In the genomic region with DNA sequence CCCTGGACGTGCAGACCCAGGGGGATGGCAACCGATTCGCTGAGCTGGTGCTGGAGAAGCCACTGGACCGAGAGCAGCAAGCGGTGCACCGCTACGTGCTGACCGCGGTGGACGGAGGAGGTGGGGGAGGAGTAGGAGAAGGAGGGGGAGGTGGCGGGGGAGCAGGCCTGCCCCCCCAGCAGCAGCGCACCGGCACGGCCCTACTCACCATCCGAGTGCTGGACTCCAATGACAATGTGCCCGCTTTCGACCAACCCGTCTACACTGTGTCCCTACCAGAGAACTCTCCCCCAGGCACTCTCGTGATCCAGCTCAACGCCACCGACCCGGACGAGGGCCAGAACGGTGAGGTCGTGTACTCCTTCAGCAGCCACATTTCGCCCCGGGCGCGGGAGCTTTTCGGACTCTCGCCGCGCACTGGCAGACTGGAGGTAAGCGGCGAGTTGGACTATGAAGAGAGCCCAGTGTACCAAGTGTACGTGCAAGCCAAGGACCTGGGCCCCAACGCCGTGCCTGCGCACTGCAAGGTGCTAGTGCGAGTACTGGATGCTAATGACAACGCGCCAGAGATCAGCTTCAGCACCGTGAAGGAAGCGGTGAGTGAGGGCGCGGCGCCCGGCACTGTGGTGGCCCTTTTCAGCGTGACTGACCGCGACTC, we compare ENCODE assay signal across 7 cellular contexts. TPM values are rescaled to one million over a fixed set of nuclear protein-coding genes. Genes with fewer than 3 reads are reported as not detected.
DNase-seq lines count a peak whose midpoint lies in the region; ATAC-seq and TF ChIP-seq lines count a peak whose summit lies in the region.

No MANE protein-coding gene starts in this region.

- DNase-seq in H4 (ENCODE audit: low spot score) (peak; percentile 19), WERI-Rb-1 (peak; percentile 49), hepatic stellate cell (ENCODE audit: low spot score) (peak; percentile 31), smooth muscle cell (lab: John Stamatoyannopoulos, UW; ENCODE audit: unreplicated experiment) (peak; percentile 37), NCI-H187 (lab: John Stamatoyannopoulos, UW) (no peak), HPDE6-E6E7 (ENCODE audit: extremely low spot score) (no peak)

- H3K27ac ChIP-seq in WERI-Rb-1 (no peak overlapping the region), smooth muscle cell (ENCODE audit: low read depth) (no peak overlapping the region)

- peak overlapping the region; percentile 5 for H3K9ac ChIP-seq in smooth muscle cell (ENCODE audit: low read depth)

- WGBS in smooth muscle cell (ENCODE audit: low lambda C conversion rate) = under 1% methylated on average over 48 of the region's 51 CpGs

- H3K4me2 ChIP-seq in smooth muscle cell = peak overlapping the region; percentile 98

- H3K79me2 ChIP-seq in smooth muscle cell (ENCODE audit: low read depth) = peaks cover 66% of the 10 kb centered on the region

- H3K4me3 ChIP-seq in WERI-Rb-1 (ENCODE audit: low read depth, low read length) = peak overlapping the region; percentile 66
- peak overlapping the region; percentile 86 for H3K4me3 ChIP-seq in smooth muscle cell

- peak overlapping the region; percentile 36 for H2AFZ ChIP-seq in smooth muscle cell (ENCODE audit: low read depth)

- H3K27me3 ChIP-seq in WERI-Rb-1 (ENCODE audit: insufficient read depth, low read depth, severe bottlenecking) = peaks cover 25% of the 10 kb centered on the region
- H3K27me3 ChIP-seq in smooth muscle cell (ENCODE audit: low read depth) = no peaks in the 10 kb centered on the region

- no peak for ATAC-seq in HG02571 (IDR thresholded peaks at IDR 0.05; ENCODE audit: unreplicated experiment)

- H3K4me1 ChIP-seq in smooth muscle cell (ENCODE audit: low read depth) = peaks cover 4% of the 10 kb centered on the region

- H4K20me1 ChIP-seq in smooth muscle cell (ENCODE audit: low read depth) = peaks cover 50% of the 10 kb centered on the region

- H3K36me3 ChIP-seq in WERI-Rb-1 (no peaks in the 10 kb centered on the region), smooth muscle cell (ENCODE audit: low read depth) (no peaks in the 10 kb centered on the region)

- no peak for TF ChIP-seq CTCF in WERI-Rb-1 (IDR thresholded peaks at IDR 0.05; ENCODE audit: low read depth, low read length)
- no peak for TF ChIP-seq CTCF in smooth muscle cell (IDR thresholded peaks at IDR 0.05; ENCODE audit: borderline replicate concordance, insufficient read depth, poor library complexity, severe bottlenecking)

- H3K9me3 ChIP-seq in WERI-Rb-1 (ENCODE audit: severe bottlenecking) = no peaks in the 10 kb centered on the region
- no peaks in the 10 kb centered on the region for H3K9me3 ChIP-seq in smooth muscle cell (replicated peaks; ENCODE audit: low read depth)

- no peaks in the 10 kb centered on the region for H3F3A ChIP-seq in smooth muscle cell (ENCODE audit: low read depth)

RNA-seq across cellular contexts. Expression of gene PCDH10, which starts 1.7 kb away (rescaled TPM):
- total RNA-seq in H4 (2014; rRNA removed; shearing (Covaris generic)) = 4.5 and 5.5 TPM in 2 replicates
- 103 and 126 TPM in 2 replicates for total RNA-seq in smooth muscle cell
- polyA plus RNA-seq in smooth muscle cell = 63.1 and 129 TPM in 2 replicates

Comparison
In these comparisons a context has a peak if more than half of its experiments do, and no peak if none do; other contexts are left out.
1. DNase-seq: peak in H4 (single experiment), WERI-Rb-1 (single experiment), hepatic stellate cell (single experiment) and smooth muscle cell (single experiment); none in NCI-H187 (0 of 2) and HPDE6-E6E7 (single experiment).
2. RNA of gene PCDH10, which starts 1.7 kb away (total RNA-seq): 103 to 126 TPM in smooth muscle cell; 4.5 to 5.5 TPM in H4; every median in the first group is over 10 times any median in the second.